ENCODE assay signal across 8 cellular contexts in the genomic region with DNA sequence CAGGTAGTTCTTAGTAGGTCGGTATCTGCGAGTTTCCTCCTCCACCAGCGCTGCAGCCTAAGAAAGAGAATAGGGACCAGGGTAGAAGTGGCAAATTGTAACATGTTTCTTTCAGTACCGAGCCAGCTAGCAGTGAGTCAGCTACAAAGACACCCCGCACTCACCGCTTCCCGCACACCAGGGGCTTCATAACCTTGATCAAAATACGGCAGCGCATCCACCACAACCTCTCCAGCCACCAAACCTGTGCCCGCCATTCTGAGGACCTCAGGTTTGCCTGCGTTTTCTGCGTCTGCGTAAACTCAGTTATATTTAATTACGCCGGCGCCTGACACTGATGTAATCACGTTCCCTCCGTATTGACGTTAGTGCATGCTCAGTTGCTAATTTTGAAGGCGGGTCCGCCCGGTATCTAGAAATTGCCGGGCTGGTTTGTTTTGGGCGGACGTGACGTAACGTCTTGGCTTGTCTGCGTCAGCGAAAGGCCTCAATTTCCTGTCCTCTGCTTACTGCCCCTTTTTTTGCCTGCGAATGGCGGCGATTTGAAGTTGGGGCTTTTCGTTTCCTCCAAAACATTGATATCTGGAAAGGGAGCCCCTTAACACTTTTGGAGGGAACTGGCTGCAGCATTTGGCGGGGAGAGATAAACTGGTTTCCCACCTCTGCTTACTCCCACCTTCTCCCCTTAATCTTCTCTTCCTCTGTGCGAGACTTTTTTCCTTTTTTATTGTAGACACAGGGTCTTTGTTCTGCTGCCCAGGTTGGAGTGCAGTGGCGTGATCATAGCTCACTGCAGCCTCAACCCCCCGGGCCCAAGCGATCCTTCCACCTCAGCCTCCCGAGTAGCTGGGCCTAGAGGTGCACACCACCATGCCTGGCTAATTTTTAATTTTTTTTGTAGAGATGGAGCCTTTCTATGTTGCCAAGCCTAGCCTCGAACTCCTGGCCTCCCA. TPM values are rescaled to one million over a fixed set of nuclear protein-coding genes. Genes with fewer than 3 reads are reported as not detected.
A peak's percentile ranks its signal among the peaks of the same experiment; 100 is the strongest.
DNase-seq lines count a peak whose midpoint lies in the region; ATAC-seq and TF ChIP-seq lines count a peak whose summit lies in the region.

A gene (minus strand): TSS at position 281 of the 953 bp plus-strand sequence. CDS start 24 bp downstream, at position 257.

- peak; percentile 49 for TF ChIP-seq EP300 in gastroesophageal sphincter (IDR thresholded peaks at IDR 0.05)

- DNase-seq in GM04503 (ENCODE audit: low read depth) (peak; percentile 92), HFFc6 (peak; percentile 98), NB4 (ENCODE audit: low read depth) (peak; percentile 98), SK-N-MC (ENCODE audit: low read depth, low spot score) (peak; percentile 96), substantia nigra (lab: John Stamatoyannopoulos, UW) (peak; percentile 41 to 98 (median 92))
- peak; percentile 98 for DNase-seq in activated naive CD4-positive, alpha-beta T cell treated with anti-CD3 and anti-CD28 coated beads, Interleukin-2, amount 10 ng/mL, durations not matched to agents 7 days and 5 days

- peaks cover 3 to 49% (median 14%) of the 10 kb centered on the region in 3 donors for H3K4me1 ChIP-seq in gastroesophageal sphincter
- H3K4me1 ChIP-seq in neutrophil (ENCODE audit: control insufficient read depth in 1 of 2, insufficient read depth in 1 of 2, low read depth in 1 of 2, low read length in 1 of 2): peaks cover 13 to 15% of the 10 kb centered on the region in 2 experiments

- no peaks in the 10 kb centered on the region for H3K9me3 Mint-ChIP-seq in HFFc6
- no peaks in the 10 kb centered on the region for H3K9me3 Mint-ChIP-seq in activated naive CD4-positive, alpha-beta T cell treated with anti-CD3 and anti-CD28 coated beads, Interleukin-2, amount 10 ng/mL, durations not matched to agents 7 days and 5 days

- H3K36me3 ChIP-seq in SK-N-MC (ENCODE audit: insufficient read depth, low read length) (peaks cover 71% of the 10 kb centered on the region), gastroesophageal sphincter (peaks cover 0 to 39% of the 10 kb centered on the region in 2 donors), neutrophil (peaks cover 19% of the 10 kb centered on the region)

- peak within 1 kb of the TSS; percentile 96 for H3K27ac Mint-ChIP-seq in HFFc6
- H3K27ac Mint-ChIP-seq in activated naive CD4-positive, alpha-beta T cell treated with anti-CD3 and anti-CD28 coated beads, Interleukin-2, amount 10 ng/mL, durations not matched to agents 7 days and 5 days: peak within 1 kb of the TSS; percentile 95

- peak; percentile 99 for ATAC-seq in gastroesophageal sphincter

- peak; percentile 92 for TF ChIP-seq POLR2A in NB4 (IDR thresholded peaks at IDR 0.05; ENCODE audit: extremely low read depth, insufficient read length)
- TF ChIP-seq POLR2A in gastroesophageal sphincter (IDR thresholded peaks at IDR 0.05): peak; percentile 78 to 81

- no peaks in the 10 kb centered on the region for H3K27me3 ChIP-seq in gastroesophageal sphincter
- H3K27me3 ChIP-seq in neutrophil: peaks cover 17% of the 10 kb centered on the region

- peaks cover 33% of the 10 kb centered on the region for H3K4me1 Mint-ChIP-seq in HFFc6 (ENCODE audit: low read depth)
- H3K4me1 Mint-ChIP-seq in activated naive CD4-positive, alpha-beta T cell treated with anti-CD3 and anti-CD28 coated beads, Interleukin-2, amount 10 ng/mL, durations not matched to agents 7 days and 5 days: peaks cover 39% of the 10 kb centered on the region

- CTCF ChIA-PET in activated naive CD4-positive, alpha-beta T cell treated with anti-CD3 and anti-CD28 coated beads, Interleukin-2, amount 10 ng/mL, durations not matched to agents 7 days and 5 days (lab: Charles Lee): interaction anchor here (0.6 to 1.2 kb wide), 2 partner anchors 197 to 235 kb away, joined by 4 read pairs; no protein-coding TSS in a partner anchor

- H3K27ac ChIP-seq in SK-N-MC (peak within 1 kb of the TSS; percentile 97), gastroesophageal sphincter (peak within 1 kb of the TSS; percentile 85 to 94 (median 90)), neutrophil (peak within 1 kb of the TSS; percentile 88), substantia nigra (ENCODE audit: low read depth, low read length, poor library complexity, severe bottlenecking) (peak within 1 kb of the TSS; percentile 82)

- peaks cover 4% of the 10 kb centered on the region for H3K36me3 Mint-ChIP-seq in HFFc6 (ENCODE audit: low read depth)
- peaks cover 19% of the 10 kb centered on the region for H3K36me3 Mint-ChIP-seq in activated naive CD4-positive, alpha-beta T cell treated with anti-CD3 and anti-CD28 coated beads, Interleukin-2, amount 10 ng/mL, durations not matched to agents 7 days and 5 days

- H3K9me3 ChIP-seq in SK-N-MC (ENCODE audit: low read depth, low read length): no peaks in the 10 kb centered on the region
- no peaks in the 10 kb centered on the region for H3K9me3 ChIP-seq in gastroesophageal sphincter
- no peaks in the 10 kb centered on the region for H3K9me3 ChIP-seq in neutrophil

- peak within 1 kb of the TSS; percentile 98 for H3K4me3 Mint-ChIP-seq in HFFc6
- H3K4me3 Mint-ChIP-seq in activated naive CD4-positive, alpha-beta T cell treated with anti-CD3 and anti-CD28 coated beads, Interleukin-2, amount 10 ng/mL, durations not matched to agents 7 days and 5 days: peak within 1 kb of the TSS; percentile 91

- H3K4me3 ChIP-seq in NB4 (ENCODE audit: low read depth, low read length): peak within 1 kb of the TSS; percentile 100
- peak within 1 kb of the TSS; percentile 88 for H3K4me3 ChIP-seq in SK-N-MC
- peak within 1 kb of the TSS; percentile 57 to 84 for H3K4me3 ChIP-seq in gastroesophageal sphincter
- H3K4me3 ChIP-seq in neutrophil (ENCODE audit: low read depth in 1 of 2, low read length in 1 of 2): peak within 1 kb of the TSS; percentile 67 to 78

- peak within 1 kb of the TSS; percentile 96 for H3K9ac ChIP-seq in SK-N-MC (ENCODE audit: insufficient read length)

- WGBS in gastroesophageal sphincter (ENCODE audit: low coverage in 1 of 2), 2 donors: 10 to 15% methylated on average over 25 to 33 of the region's 40 CpGs

- no peaks in the 10 kb centered on the region; the same call in 1 of the 2 replicates for H3K27me3 Mint-ChIP-seq in HFFc6 (ENCODE audit: insufficient read depth)
- no peaks in the 10 kb centered on the region for H3K27me3 Mint-ChIP-seq in activated naive CD4-positive, alpha-beta T cell treated with anti-CD3 and anti-CD28 coated beads, Interleukin-2, amount 10 ng/mL, durations not matched to agents 7 days and 5 days

- no peak for TF ChIP-seq CTCF in HFFc6 (IDR thresholded peaks at IDR 0.05)
- no peak for TF ChIP-seq CTCF in NB4 (IDR thresholded peaks at IDR 0.05; ENCODE audit: low read depth, low read length)
- TF ChIP-seq CTCF in gastroesophageal sphincter (IDR thresholded peaks at IDR 0.05): no peak
- TF ChIP-seq CTCF in neutrophil (IDR thresholded peaks at IDR 0.05): no peak

RNA-seq across cellular contexts. Expression of the gene that starts here (rescaled TPM):
- 10 to 100 TPM; 40.7 to 49.0 (median 45.1) TPM for total RNA-seq in HFFc6 (2021; fragmentation: NEBNext Ultra II Directional; extraction: Animal tissue kit (Norgen Biotek cat#: 25700))
- 10 to 100 TPM; 32.5 to 41.8 (median 36.6) TPM for total RNA-seq in gastroesophageal sphincter

Comparison
In these comparisons a context has a peak if more than half of its experiments do, and no peak if none do; other contexts are left out.
1. Peak in every context shown above with its lines: DNase-seq, ATAC-seq, H3K4me3 ChIP-seq and H3K27ac ChIP-seq.